In the genomic region with DNA sequence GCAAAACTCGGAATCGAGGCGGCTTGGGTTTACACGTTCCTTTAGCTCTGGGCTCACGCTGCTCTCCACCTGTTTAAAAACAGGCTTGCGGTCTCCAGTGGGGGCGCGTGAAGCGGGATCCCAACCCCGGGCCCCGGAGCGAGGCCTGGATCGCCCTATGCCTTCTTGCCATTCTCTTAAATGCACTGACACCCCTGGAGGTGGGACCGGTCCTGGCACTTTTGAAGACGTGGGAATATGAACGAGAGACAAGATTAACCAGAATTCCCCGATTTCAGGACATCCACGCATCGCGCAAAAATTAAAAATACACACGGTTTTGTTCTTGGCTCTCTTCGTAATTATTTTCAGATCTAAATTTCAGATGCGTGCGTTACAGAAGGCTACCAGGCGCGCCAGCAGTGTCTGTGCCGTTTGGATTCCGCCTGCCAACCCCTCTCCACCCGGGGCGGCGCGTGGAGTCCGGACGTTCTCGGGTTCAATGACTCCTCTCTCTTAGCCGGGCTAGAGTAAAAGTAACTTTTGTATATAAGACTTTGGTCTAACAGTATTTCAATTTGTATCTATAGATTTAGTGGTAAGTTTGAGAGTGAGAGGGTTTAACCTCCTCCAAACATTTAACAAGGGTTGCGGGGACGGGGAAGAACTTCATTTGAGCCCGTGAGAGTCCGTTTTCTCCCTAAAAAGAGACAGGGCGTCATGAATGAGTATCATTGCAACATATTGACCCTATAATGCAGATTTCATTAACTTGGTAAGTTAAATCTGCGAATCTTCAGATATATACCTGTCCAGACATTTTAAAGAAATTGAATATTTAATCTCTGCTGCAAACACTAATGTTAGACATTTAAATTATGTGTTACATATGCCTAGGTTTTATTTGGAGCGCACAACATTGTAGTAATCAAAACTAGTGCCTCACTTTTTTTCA, we compare ENCODE assay signal across 14 cellular contexts. TPM values are rescaled to one million over a fixed set of nuclear protein-coding genes. Genes with fewer than 3 reads are reported as not detected.
DNase-seq lines count a peak whose midpoint lies in the region; ATAC-seq, FAIRE-seq and TF ChIP-seq lines count a peak whose summit lies in the region.
"Had no signal": no experiment of that assay in that cellular context is flagged by ENCODE, and none has a peak within 500 bp of the region (broad histone marks: within the 10 kb centered on the region; RNA-seq: fewer than 3 reads in every experiment).

No MANE protein-coding gene starts in this region.

- no peak for TF ChIP-seq POLR2A in HepG2 (IDR thresholded peaks at IDR 0.05; ENCODE audit: insufficient read depth in 1 of 2, low read depth in 2 of 2, low read length in 2 of 2)
- TF ChIP-seq POLR2A in right lobe of liver (IDR thresholded peaks at IDR 0.05), result no peak
- no peak for TF ChIP-seq POLR2A in tibial nerve (IDR thresholded peaks at IDR 0.05)

- no peak for ATAC-seq in HepG2
- ATAC-seq in right lobe of liver, result no peak

- H3K27ac ChIP-seq in HepG2 (ENCODE audit: extremely low read length, insufficient read depth, low read length), result no peak overlapping the region
- H3K27ac ChIP-seq in right lobe of liver, result no peak overlapping the region
- no peak overlapping the region for H3K27ac ChIP-seq in iPS-18a (ENCODE audit: low read length)
- H3K27ac ChIP-seq in tibial nerve, result peak overlapping the region; percentile 38 to 81 (median 64)
- H3K27ac ChIP-seq: coronary artery, left ventricle myocardium inferior, parathyroid adenoma had no signal

- H3K79me2 ChIP-seq in HepG2 (ENCODE audit: insufficient read depth, low read length), result no peaks in the 10 kb centered on the region
- H3K79me2 ChIP-seq: parathyroid adenoma had no signal

- intact Hi-C loops in HepG2 (cut with micrococcal nuclease; ENCODE audit: unreplicated experiment), result no loop called here
- intact Hi-C loops in right lobe of liver (cut with DNase I), result no loop called here

- DNase-seq in HepG2 (ENCODE audit: low spot score), result no peak
- DNase-seq in right lobe of liver, result no peak
- DNase-seq in tibial nerve (ENCODE audit: low spot score in 2 of 2), result no peak
- DNase-seq in NCI-H524 treated with DMSO at 0.1 percent for 48 hours (lab: John Stamatoyannopoulos, UW), result no peak
- no peak for DNase-seq in HK-2 (ENCODE audit: unreplicated experiment)
- DNase-seq in stimulated activated CD4-positive, alpha-beta T cell treated with anti-CD3 and anti-CD28 coated beads, Interleukin-2, amount 100 ng/mL, for 48 hours, result no peak
- DNase-seq: activated CD4-positive, alpha-beta T cell treated with anti-CD3 and anti-CD28 coated beads for 4 hours; left ventricle myocardium inferior; NCI-H1694; stimulated activated CD4-positive, alpha-beta T cell treated with anti-CD3 and anti-CD28 coated beads, Interleukin-4, amount 100 ng/mL, for 1 hour had no signal

- H3K4me2 ChIP-seq in HepG2 (ENCODE audit: low read depth, low read length), result no peak overlapping the region

- in situ Hi-C loops in HepG2 (cut with HindIII; ENCODE audit: extremely low pct_ligation_motif_present, low pct_unique_long_range_greater_than_20kb), result loop anchor here (10.0 kb wide), 1 partner anchor 230 kb away; no protein-coding TSS in a partner anchor

- no peak for TF ChIP-seq RAD21 in HepG2 (CRISPR knock-in tag; IDR thresholded peaks at IDR 0.05)

- H3K9me3 ChIP-seq in HepG2 (ENCODE audit: low read length), result no peaks in the 10 kb centered on the region
- H3K9me3 ChIP-seq in right lobe of liver, result no peaks in the 10 kb centered on the region
- H3K9me3 ChIP-seq in iPS-18a (ENCODE audit: control insufficient read depth, low read depth, low read length), result no peaks in the 10 kb centered on the region
- H3K9me3 ChIP-seq in tibial nerve, result no peaks in the 10 kb centered on the region
- H3K9me3 ChIP-seq: left ventricle myocardium inferior had no signal

- no peak for TF ChIP-seq CTCF in HepG2 (CRISPR knock-in tag; IDR thresholded peaks at IDR 0.05)
- no peak for TF ChIP-seq CTCF in right lobe of liver (IDR thresholded peaks at IDR 0.05)
- TF ChIP-seq CTCF in WI38 (IDR thresholded peaks at IDR 0.05; ENCODE audit: low read depth, low read length), result no peak
- TF ChIP-seq CTCF in tibial nerve (IDR thresholded peaks at IDR 0.05), result no peak

- H3K36me3 ChIP-seq in HepG2 (replicated peaks in 1 of 2; ENCODE audit: control insufficient read depth in 1 of 2, insufficient read depth in 2 of 2, low read length in 2 of 2) (no peaks in the 10 kb centered on the region), right lobe of liver (no peaks in the 10 kb centered on the region), iPS-18a (ENCODE audit: control insufficient read depth, low read depth, low read length) (no peaks in the 10 kb centered on the region), tibial nerve (no peaks in the 10 kb centered on the region)
- H3K36me3 ChIP-seq: left ventricle myocardium inferior had no signal

- H3K9ac ChIP-seq in HepG2 (ENCODE audit: insufficient read depth, low read depth, low read length), result no peak overlapping the region
- H3K9ac ChIP-seq in iPS-18a (ENCODE audit: low read length), result no peak overlapping the region
- H3K9ac ChIP-seq: parathyroid adenoma had no signal

- 47% methylated on average over 30 of the region's 43 CpGs for WGBS in HepG2 (ENCODE audit: low lambda C conversion rate)
- WGBS in right lobe of liver (ENCODE audit: insufficient coverage, low coverage, low lambda C conversion rate, missing lambda C conversion rate), result 9% methylated on average over 41 of the region's 43 CpGs
- 15 to 24% methylated on average over 43 of the region's 43 CpGs for WGBS in tibial nerve, 2 donors

- CTCF ChIA-PET in HepG2 (lab: Yijun Ruan, JAX; ENCODE audit: low intra/inter-chr PET ratio, low total read pairs), result no interaction called here

- peaks cover 14 to 76% of the 10 kb centered on the region in 2 experiments; a peak in 4 of 5 replicates for H3K27me3 ChIP-seq in HepG2 (ENCODE audit: control insufficient read depth in 1 of 2, insufficient read depth in 2 of 2, low read length in 2 of 2)
- peaks cover 36 to 58% of the 10 kb centered on the region in 2 donors for H3K27me3 ChIP-seq in right lobe of liver
- H3K27me3 ChIP-seq in iPS-18a (ENCODE audit: control insufficient read depth, insufficient read depth, low read length), result peaks cover 94% of the 10 kb centered on the region
- H3K27me3 ChIP-seq in tibial nerve, result peaks cover 4 to 85% of the 10 kb centered on the region in 2 donors

- H3K4me3 ChIP-seq in HepG2 (replicated peaks in 1 of 3; ENCODE audit: insufficient read depth in 1 of 3, low read depth in 2 of 3, low read length in 3 of 3) (no peak overlapping the region), right lobe of liver (no peak overlapping the region), WI38 (ENCODE audit: low read depth, low read length) (peak overlapping the region; percentile 95), iPS-18a (ENCODE audit: low read length) (peak overlapping the region; percentile 2), tibial nerve (peak overlapping the region; percentile 19 to 65 (median 35))
- H3K4me3 ChIP-seq: coronary artery, left ventricle myocardium inferior had no signal

- H4K20me1 ChIP-seq in HepG2 (ENCODE audit: insufficient read depth, low read length), result no peaks in the 10 kb centered on the region

- FAIRE-seq in HepG2 (lab: Jason Lieb, UNC), result no peak

- BruUV-seq in HepG2 (replicated peaks; lab: Mats Ljungman, UMichigan), result no TSS peak

- H3K4me1 ChIP-seq in HepG2 (ENCODE audit: insufficient read depth, low read length) (peaks cover 15% of the 10 kb centered on the region), right lobe of liver (peaks cover 0 to 4% (median 0%) of the 10 kb centered on the region in 4 donors), iPS-18a (ENCODE audit: control insufficient read depth, low read depth, low read length) (peaks cover 13% of the 10 kb centered on the region), tibial nerve (peaks cover 0 to 50% (median 7%) of the 10 kb centered on the region in 4 donors)
- H3K4me1 ChIP-seq: parathyroid adenoma had no signal

- no peak for TF ChIP-seq EP300 in HepG2 (IDR thresholded peaks at IDR 0.05; ENCODE audit: low read depth in 2 of 2, low read length in 2 of 2)
- TF ChIP-seq EP300 in HepG2 (CRISPR knock-in tag; IDR thresholded peaks at IDR 0.05; ENCODE audit: borderline replicate concordance), result no peak
- TF ChIP-seq EP300 in tibial nerve (IDR thresholded peaks at IDR 0.05), result no peak

- H2AFZ ChIP-seq in HepG2 (ENCODE audit: low read length), result no peak overlapping the region
- H2AFZ ChIP-seq: parathyroid adenoma had no signal

- POLR2A ChIA-PET in HepG2 (lab: Yijun Ruan, JAX), result no interaction called here

RNA-seq across cellular contexts. Expression of a gene that starts 3.8 kb away (rescaled TPM):
- total RNA-seq in HepG2 (2016; rRNA removed; fragmentation: Illumina TruSeq; extraction: Trizol), result 0.04 TPM in 1 of 2 replicates, not detected in the other
- not detected in 2 replicates for total RNA-seq in HepG2 (2016; cell fraction: cytosol; rRNA removed; fragmentation: Illumina TruSeq; extraction: Trizol; ENCODE audit: low read depth)
- not detected in 2 replicates for total RNA-seq in HepG2 (2016; cell fraction: insoluble cytoplasmic fraction; rRNA removed; fragmentation: Illumina TruSeq; extraction: Trizol)
- total RNA-seq in HepG2 (2016; cell fraction: membrane; rRNA removed; fragmentation: Illumina TruSeq; extraction: Trizol), result 0.06 TPM in 1 of 2 replicates, not detected in the other
- not detected in 2 replicates for total RNA-seq in HepG2 (2016; cell fraction: nucleus; rRNA removed; fragmentation: Illumina TruSeq; extraction: Trizol)
- polyA plus RNA-seq in HepG2 (2011; rRNA removed), result 0.04 and 0.05 TPM in 2 replicates
- 0.05 and 0.07 TPM in 2 replicates for polyA plus RNA-seq in HepG2 (2011; cell fraction: cytosol; rRNA removed)
- polyA plus RNA-seq in HepG2 (2011; cell fraction: nucleus; rRNA removed), result 0.06 TPM in 1 of 2 replicates, not detected in the other
- not detected in 2 replicates for polyA plus RNA-seq in HepG2 (2012)
- polyA plus RNA-seq in HepG2 (2016; cell fraction: cytosol; fragmentation: Illumina TruSeq; extraction: Trizol; ENCODE audit: low read depth), result not detected in 2 replicates
- 0.13 TPM in 1 of 2 replicates, not detected in the other for polyA plus RNA-seq in HepG2 (2016; cell fraction: insoluble cytoplasmic fraction; fragmentation: Illumina TruSeq; extraction: Trizol; ENCODE audit: low read depth)
- not detected in 2 replicates for polyA plus RNA-seq in HepG2 (2016; cell fraction: membrane; fragmentation: Illumina TruSeq; extraction: Trizol; ENCODE audit: low read depth)
- polyA plus RNA-seq in HepG2 (2016; cell fraction: nucleus; fragmentation: Illumina TruSeq; extraction: Trizol; ENCODE audit: insufficient read depth, low read depth), result not detected in 2 replicates
- polyA minus RNA-seq in HepG2 (2011; rRNA and poly(A)+ RNA removed; ENCODE audit: low replicate concordance), result 0.06 and 0.14 TPM in 2 replicates
- not detected in 2 replicates for polyA minus RNA-seq in HepG2 (2011; cell fraction: cytosol; rRNA and poly(A)+ RNA removed)
- polyA minus RNA-seq in HepG2 (2011; cell fraction: nucleus; rRNA and poly(A)+ RNA removed), result not detected in 2 replicates
- total RNA-seq in right lobe of liver, result not detected
- 10 to 100 TPM; 33.9 to 79.3 (median 58.3) TPM for total RNA-seq in tibial nerve

RNA-seq across cellular contexts. Expression of a gene that starts 53.5 kb away (rescaled TPM):
- total RNA-seq in HepG2 (2016; rRNA removed; fragmentation: Illumina TruSeq; extraction: Trizol) (698 and 836 TPM in 2 replicates), right lobe of liver (100 to 1,000 TPM; 157 to 250 (median 198) TPM), tibial nerve (100 to 1,000 TPM; 361 to 435 (median 392) TPM)
- 507 and 559 TPM in 2 replicates for total RNA-seq in HepG2 (2016; cell fraction: cytosol; rRNA removed; fragmentation: Illumina TruSeq; extraction: Trizol; ENCODE audit: low read depth)
- 679 and 821 TPM in 2 replicates for total RNA-seq in HepG2 (2016; cell fraction: insoluble cytoplasmic fraction; rRNA removed; fragmentation: Illumina TruSeq; extraction: Trizol)
- 771 and 850 TPM in 2 replicates for total RNA-seq in HepG2 (2016; cell fraction: membrane; rRNA removed; fragmentation: Illumina TruSeq; extraction: Trizol)
- 289 and 303 TPM in 2 replicates for total RNA-seq in HepG2 (2016; cell fraction: nucleus; rRNA removed; fragmentation: Illumina TruSeq; extraction: Trizol)
- 471 and 557 TPM in 2 replicates for polyA plus RNA-seq in HepG2 (2011; rRNA removed)
- 298 and 449 TPM in 2 replicates for polyA plus RNA-seq in HepG2 (2011; cell fraction: cytosol; rRNA removed)
- polyA plus RNA-seq in HepG2 (2011; cell fraction: nucleus; rRNA removed), result 96.1 and 122 TPM in 2 replicates
- 940 and 1,043 TPM in 2 replicates for polyA plus RNA-seq in HepG2 (2012)
- polyA plus RNA-seq in HepG2 (2016; cell fraction: cytosol; fragmentation: Illumina TruSeq; extraction: Trizol; ENCODE audit: low read depth), result 922 and 1,006 TPM in 2 replicates
- polyA plus RNA-seq in HepG2 (2016; cell fraction: insoluble cytoplasmic fraction; fragmentation: Illumina TruSeq; extraction: Trizol; ENCODE audit: low read depth), result 1,304 and 1,359 TPM in 2 replicates
- polyA plus RNA-seq in HepG2 (2016; cell fraction: membrane; fragmentation: Illumina TruSeq; extraction: Trizol; ENCODE audit: low read depth), result 1,256 and 1,375 TPM in 2 replicates
- polyA plus RNA-seq in HepG2 (2016; cell fraction: nucleus; fragmentation: Illumina TruSeq; extraction: Trizol; ENCODE audit: insufficient read depth, low read depth), result 596 and 617 TPM in 2 replicates
- polyA minus RNA-seq in HepG2 (2011; rRNA and poly(A)+ RNA removed; ENCODE audit: low replicate concordance), result 152 and 382 TPM in 2 replicates
- 285 and 287 TPM in 2 replicates for polyA minus RNA-seq in HepG2 (2011; cell fraction: cytosol; rRNA and poly(A)+ RNA removed)
- 113 and 151 TPM in 2 replicates for polyA minus RNA-seq in HepG2 (2011; cell fraction: nucleus; rRNA and poly(A)+ RNA removed)

Comparison
In these comparisons a context has a peak if more than half of its experiments do, and no peak if none do; other contexts are left out.
1. H3K27ac ChIP-seq: peak in tibial nerve (4 of 4); none in HepG2 (single experiment), right lobe of liver (0 of 3) and iPS-18a (single experiment).
2. H3K4me3 ChIP-seq: peak in WI38 (single experiment), iPS-18a (single experiment) and tibial nerve (4 of 4); none in HepG2 (0 of 3) and right lobe of liver (0 of 3).
3. RNA of a gene that starts 3.8 kb away (total RNA-seq): 33.9 to 79.3 TPM in tibial nerve; 0.04 to 0.06 TPM in HepG2 and not detected in right lobe of liver; every median in the first group is over 10 times any median in the second.